In genomic region chr10:1103551-1103950, GRCh38 we compare ENCODE assay signal across 28 cellular contexts.
"Had no signal": no experiment of that assay in that cellular context is flagged by ENCODE, and none has a peak within 500 bp of the region (broad histone marks: within the 10 kb centered on the region; RNA-seq: fewer than 3 reads in every experiment).

No MANE protein-coding gene starts in this region.

- H3K4me3 ChIP-seq: coronary artery, gastrocnemius medialis, lung, mucosa of descending colon, right lobe of liver, suprapubic skin, transverse colon, upper lobe of right lung, vagina had no signal

- H3K4me3 Mint-ChIP-seq: memory B cell; mesothelial cell of epicardium; naive B cell; natural killer cell treated with Interleukin-12 subunit alpha and Interleukin-12 subunit beta and Interleukin-15 and Interleukin-18, amount 100 ng/mL, for 72 hours; neural crest cell; stimulated activated naive CD8-positive, alpha-beta T cell treated with anti-CD3 and anti-CD28 coated beads, Interleukin-15, amount 100 ng/mL, for 72 hours had no signal

- H3K27me3 ChIP-seq: gastrocnemius medialis, neutrophil, right lobe of liver, suprapubic skin, transverse colon, upper lobe of right lung, vagina had no signal

- H3K27ac ChIP-seq: coronary artery, epithelial cell of prostate, gastrocnemius medialis, neutrophil, parathyroid adenoma, right lobe of liver, suprapubic skin, transverse colon, upper lobe of right lung, vagina had no signal

- H3K9ac ChIP-seq: parathyroid adenoma had no signal

- H2AFZ ChIP-seq: parathyroid adenoma had no signal

- DNase-seq: dermis blood vessel endothelial cell; foreskin fibroblast; gastrocnemius medialis; mucosa of descending colon; naive B cell; right lobe of liver; small intestine; stimulated activated CD4-positive, alpha-beta T cell treated with anti-CD3 and anti-CD28 coated beads, Interleukin-15, amount 100 ng/mL, for 24 hours; stimulated activated CD4-positive, alpha-beta T cell treated with anti-CD3 and anti-CD28 coated beads, Interleukin-2, amount 100 ng/mL, for 48 hours; stimulated activated naive CD4-positive, alpha-beta T cell; stimulated activated naive CD8-positive, alpha-beta T cell treated with anti-CD3 and anti-CD28 coated beads, Interleukin-15, amount 100 ng/mL, for 72 hours; transverse colon; upper lobe of right lung had no signal

- H3K27me3 Mint-ChIP-seq: memory B cell; naive B cell; natural killer cell treated with Interleukin-12 subunit alpha and Interleukin-12 subunit beta and Interleukin-15 and Interleukin-18, amount 100 ng/mL, for 72 hours; progenitor cell of endocrine pancreas; stimulated activated naive CD8-positive, alpha-beta T cell treated with anti-CD3 and anti-CD28 coated beads, Interleukin-15, amount 100 ng/mL, for 72 hours had no signal

- H3K4me1 ChIP-seq: gastrocnemius medialis, parathyroid adenoma, right lobe of liver, suprapubic skin, upper lobe of right lung, vagina had no signal

- H3K9me3 Mint-ChIP-seq: memory B cell; mesothelial cell of epicardium; naive B cell; natural killer cell treated with Interleukin-12 subunit alpha and Interleukin-12 subunit beta and Interleukin-15 and Interleukin-18, amount 100 ng/mL, for 72 hours; neural crest cell; stimulated activated naive CD8-positive, alpha-beta T cell treated with anti-CD3 and anti-CD28 coated beads, Interleukin-15, amount 100 ng/mL, for 72 hours had no signal

- FAIRE-seq: keratinocyte, small intestine had no signal

- ATAC-seq: esophagus mucosa; gastrocnemius medialis; left lobe of liver; mucosa of descending colon; natural killer cell treated with Interleukin-12 subunit alpha and Interleukin-12 subunit beta and Interleukin-15 and Interleukin-18, amount 100 ng/mL, for 72 hours; right lobe of liver; stimulated activated naive CD8-positive, alpha-beta T cell treated with anti-CD3 and anti-CD28 coated beads, Interleukin-15, amount 100 ng/mL, for 72 hours; upper lobe of right lung had no signal

- H3K4me1 Mint-ChIP-seq: neural crest cell had no signal

- H3K9me3 ChIP-seq: gastrocnemius medialis, mucosa of descending colon, neutrophil, right lobe of liver, suprapubic skin, transverse colon, upper lobe of right lung, vagina had no signal

- H3K27ac Mint-ChIP-seq: memory B cell; mesothelial cell of epicardium; natural killer cell treated with Interleukin-12 subunit alpha and Interleukin-12 subunit beta and Interleukin-15 and Interleukin-18, amount 100 ng/mL, for 72 hours had no signal
